19 cellular contexts compared by ENCODE assay signal in the genomic region with DNA sequence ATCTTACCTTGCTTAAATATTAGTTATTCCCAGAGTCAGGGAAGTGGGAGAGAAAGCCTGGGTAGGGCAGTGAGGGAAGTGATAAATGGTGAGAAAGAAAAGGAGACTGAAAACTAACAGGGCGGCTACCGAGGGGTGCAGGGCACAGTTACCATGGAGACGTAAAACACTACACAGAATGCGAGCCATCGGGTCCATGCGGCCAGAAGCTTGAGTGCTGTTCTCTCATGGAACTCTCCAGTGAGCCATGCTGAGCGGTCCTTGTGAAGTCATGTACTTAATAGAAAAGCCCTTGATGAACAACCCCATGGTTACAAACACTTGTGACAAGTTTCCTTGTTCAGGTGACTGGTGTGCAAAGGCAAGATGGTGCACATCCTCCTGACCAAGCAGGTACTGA. TPM values are rescaled to one million over a fixed set of nuclear protein-coding genes. Genes with fewer than 3 reads are reported as not detected.
"Had no signal": no experiment of that assay in that cellular context is flagged by ENCODE, and none has a peak within 500 bp of the region (broad histone marks: within the 10 kb centered on the region; RNA-seq: fewer than 3 reads in every experiment).

No MANE protein-coding gene starts in this region.

- H3K4me3 Mint-ChIP-seq: activated CD4-positive, alpha-beta T cell treated with anti-CD3 and anti-CD28 coated beads, Interleukin-2, amount 10 ng/mL, durations not matched to agents 7 days and 5 days; activated CD8-positive, alpha-beta T cell treated with anti-CD3 and anti-CD28 coated beads, Interleukin-2, amount 10 ng/mL, durations not matched to agents 7 days and 5 days; activated naive CD8-positive, alpha-beta T cell treated with anti-CD3 and anti-CD28 coated beads, Interleukin-2, amount 10 ng/mL, durations not matched to agents 7 days and 5 days; natural killer cell; stimulated activated effector memory CD8-positive, alpha-beta T cell treated with anti-CD3 and anti-CD28 coated beads, Interleukin-12 subunit alpha, Interleukin-12 subunit beta, amount 100 ng/mL, for 72 hours; T-helper 1 cell treated with Interleukin-12 subunit alpha and Interleukin-12 subunit beta and Interleukin-4 antibody, amounts not matched to agents 30 μg/mL and 1 μg/mL, for 36 hours had no signal

- FAIRE-seq: frontal cortex, kidney had no signal

- H3K9me3 Mint-ChIP-seq: activated CD4-positive, alpha-beta T cell treated with anti-CD3 and anti-CD28 coated beads, Interleukin-2, amount 10 ng/mL, durations not matched to agents 7 days and 5 days; activated naive CD8-positive, alpha-beta T cell treated with anti-CD3 and anti-CD28 coated beads, Interleukin-2, amount 10 ng/mL, durations not matched to agents 7 days and 5 days; natural killer cell; stimulated activated effector memory CD8-positive, alpha-beta T cell treated with anti-CD3 and anti-CD28 coated beads, Interleukin-12 subunit alpha, Interleukin-12 subunit beta, amount 100 ng/mL, for 72 hours; T-helper 1 cell treated with Interleukin-12 subunit alpha and Interleukin-12 subunit beta and Interleukin-4 antibody, amounts not matched to agents 30 μg/mL and 1 μg/mL, for 36 hours had no signal

- H3K27ac ChIP-seq: coronary artery, parathyroid adenoma, sigmoid colon, thoracic aorta had no signal

- H3K4me3 ChIP-seq: coronary artery, sigmoid colon, thoracic aorta had no signal

- H3K4me1 Mint-ChIP-seq: activated CD4-positive, alpha-beta T cell treated with anti-CD3 and anti-CD28 coated beads, Interleukin-2, amount 10 ng/mL, durations not matched to agents 7 days and 5 days; natural killer cell; stimulated activated effector memory CD8-positive, alpha-beta T cell treated with anti-CD3 and anti-CD28 coated beads, Interleukin-12 subunit alpha, Interleukin-12 subunit beta, amount 100 ng/mL, for 72 hours had no signal

- H3K27me3 ChIP-seq: sigmoid colon had no signal

- H3K4me1 ChIP-seq: sigmoid colon had no signal

- DNase-seq: activated CD4-positive, alpha-beta T cell treated with anti-CD3 and anti-CD28 coated beads, Interleukin-2, amount 10 ng/mL, durations not matched to agents 7 days and 5 days; activated CD8-positive, alpha-beta memory T cell treated with anti-CD3 and anti-CD28 coated beads, Interleukin-2, amount 50 U/mL, for 4 hours; activated CD8-positive, alpha-beta T cell treated with anti-CD3 and anti-CD28 coated beads, Interleukin-2, amount 10 ng/mL, durations not matched to agents 7 days and 5 days; activated effector memory CD4-positive, alpha-beta T cell treated with anti-CD3 and anti-CD28 coated beads, Interleukin-2, amount 50 U/mL, for 16 hours; activated naive CD8-positive, alpha-beta T cell treated with anti-CD3 and anti-CD28 coated beads, Interleukin-2, amount 10 ng/mL, durations not matched to agents 7 days and 5 days; activated T-cell treated with anti-CD3 and anti-CD28 coated beads, Interleukin-2, amount 50 U/mL, for 48 hours; amygdala; central memory CD4-positive, alpha-beta T cell; erythroblast; natural killer cell; sigmoid colon; stimulated activated CD4-positive, alpha-beta T cell treated with anti-CD3 and anti-CD28 coated beads, Interleukin-4, amount 100 ng/mL, for 24 hours had no signal

- H3K27me3 Mint-ChIP-seq: activated CD4-positive, alpha-beta T cell treated with anti-CD3 and anti-CD28 coated beads, Interleukin-2, amount 10 ng/mL, durations not matched to agents 7 days and 5 days; activated naive CD8-positive, alpha-beta T cell treated with anti-CD3 and anti-CD28 coated beads, Interleukin-2, amount 10 ng/mL, durations not matched to agents 7 days and 5 days had no signal

- H3K27ac Mint-ChIP-seq: activated CD4-positive, alpha-beta T cell treated with anti-CD3 and anti-CD28 coated beads, Interleukin-2, amount 10 ng/mL, durations not matched to agents 7 days and 5 days; activated CD8-positive, alpha-beta T cell treated with anti-CD3 and anti-CD28 coated beads, Interleukin-2, amount 10 ng/mL, durations not matched to agents 7 days and 5 days; activated naive CD8-positive, alpha-beta T cell treated with anti-CD3 and anti-CD28 coated beads, Interleukin-2, amount 10 ng/mL, durations not matched to agents 7 days and 5 days; natural killer cell; T-helper 1 cell treated with Interleukin-12 subunit alpha and Interleukin-12 subunit beta and Interleukin-4 antibody, amounts not matched to agents 30 μg/mL and 1 μg/mL, for 36 hours had no signal

- H3K9me3 ChIP-seq: sigmoid colon, thoracic aorta had no signal

- ATAC-seq: activated CD8-positive, alpha-beta T cell treated with anti-CD3 and anti-CD28 coated beads, Interleukin-2, amount 10 ng/mL, durations not matched to agents 7 days and 5 days; natural killer cell; stimulated activated effector memory CD8-positive, alpha-beta T cell treated with anti-CD3 and anti-CD28 coated beads, Interleukin-12 subunit alpha, Interleukin-12 subunit beta, amount 100 ng/mL, for 72 hours had no signal

RNA-seq across cellular contexts. Expression of a gene that starts 3.7 kb away (rescaled TPM):
- total RNA-seq: activated CD4-positive, alpha-beta T cell treated with anti-CD3 and anti-CD28 coated beads, Interleukin-2, amount 10 ng/mL, durations not matched to agents 7 days and 5 days; activated CD8-positive, alpha-beta T cell treated with anti-CD3 and anti-CD28 coated beads, Interleukin-2, amount 10 ng/mL, durations not matched to agents 7 days and 5 days; activated naive CD8-positive, alpha-beta T cell treated with anti-CD3 and anti-CD28 coated beads, Interleukin-2, amount 10 ng/mL, durations not matched to agents 7 days and 5 days; frontal cortex; natural killer cell had no signal
